23 cellular contexts compared by ENCODE assay signal in genomic region chr15:37359495-37360290, GRCh38.
"Had no signal": no experiment of that assay in that cellular context is flagged by ENCODE, and none has a peak within 500 bp of the region (broad histone marks: within the 10 kb centered on the region; RNA-seq: fewer than 3 reads in every experiment).

No MANE protein-coding gene starts in this region.

- H3K27ac ChIP-seq: brain microvascular endothelial cell, heart left ventricle had no signal

- ATAC-seq: activated CD4-positive, alpha-beta T cell treated with anti-CD3 and anti-CD28 coated beads for 36 hours; activated CD8-positive, alpha-beta memory T cell treated with anti-CD3 and anti-CD28 coated beads, Interleukin-2, amount 10 ng/mL, durations not matched to agents 7 days and 5 days; activated CD8-positive, alpha-beta T cell treated with anti-CD3 and anti-CD28 coated beads, Interleukin-2, amount 10 ng/mL, durations not matched to agents 7 days and 5 days; activated naive CD4-positive, alpha-beta T cell treated with anti-CD3 and anti-CD28 coated beads, Interleukin-2, amount 50 U/mL, for 72 hours; activated T-cell treated with anti-CD3 and anti-CD28 coated beads, Interleukin-2, amount 50 U/mL, for 72 hours; esophagus mucosa; heart left ventricle had no signal

- H3K36me3 Mint-ChIP-seq: activated CD4-positive, alpha-beta memory T cell treated with anti-CD3 and anti-CD28 coated beads for 36 hours; activated CD8-positive, alpha-beta memory T cell treated with anti-CD3 and anti-CD28 coated beads, Interleukin-2, amount 10 ng/mL, durations not matched to agents 7 days and 5 days; activated naive CD4-positive, alpha-beta T cell treated with anti-CD3 and anti-CD28 coated beads, Interleukin-2, amount 10 ng/mL, durations not matched to agents 7 days and 5 days; activated naive CD4-positive, alpha-beta T cell treated with anti-CD3 and anti-CD28 coated beads, Interleukin-2, amount 50 U/mL, for 72 hours; activated naive CD8-positive, alpha-beta T cell treated with anti-CD3 and anti-CD28 coated beads, Interleukin-2, amount 10 ng/mL, durations not matched to agents 7 days and 5 days had no signal

- H3K4me3 ChIP-seq: heart left ventricle had no signal

- H3K27me3 ChIP-seq: brain microvascular endothelial cell, heart left ventricle had no signal

- H3K4me1 ChIP-seq: heart left ventricle had no signal

- H3K36me3 ChIP-seq: brain microvascular endothelial cell, heart left ventricle had no signal

- H3K27ac Mint-ChIP-seq: activated CD4-positive, alpha-beta memory T cell treated with anti-CD3 and anti-CD28 coated beads for 36 hours; activated CD4-positive, alpha-beta T cell treated with anti-CD3 and anti-CD28 coated beads for 36 hours; activated CD4-positive, alpha-beta T cell treated with anti-CD3 and anti-CD28 coated beads, Interleukin-2, amount 10 ng/mL, durations not matched to agents 24 days and 14 days; activated CD8-positive, alpha-beta memory T cell treated with anti-CD3 and anti-CD28 coated beads, Interleukin-2, amount 10 ng/mL, durations not matched to agents 7 days and 5 days; activated CD8-positive, alpha-beta T cell treated with anti-CD3 and anti-CD28 coated beads, Interleukin-2, amount 10 ng/mL, durations not matched to agents 7 days and 5 days; activated naive CD4-positive, alpha-beta T cell treated with anti-CD3 and anti-CD28 coated beads, Interleukin-2, amount 10 ng/mL, durations not matched to agents 7 days and 5 days; activated naive CD4-positive, alpha-beta T cell treated with anti-CD3 and anti-CD28 coated beads, Interleukin-2, amount 50 U/mL, for 72 hours; activated naive CD8-positive, alpha-beta T cell treated with anti-CD3 and anti-CD28 coated beads, Interleukin-2, amount 10 ng/mL, durations not matched to agents 7 days and 5 days; activated T-cell treated with anti-CD3 and anti-CD28 coated beads, Interleukin-2, amount 50 U/mL, for 72 hours had no signal

- H3K9me3 ChIP-seq: heart left ventricle had no signal

- H3K27me3 Mint-ChIP-seq: activated CD4-positive, alpha-beta memory T cell treated with anti-CD3 and anti-CD28 coated beads for 36 hours; activated CD4-positive, alpha-beta T cell treated with anti-CD3 and anti-CD28 coated beads for 36 hours; activated CD4-positive, alpha-beta T cell treated with anti-CD3 and anti-CD28 coated beads, Interleukin-2, amount 10 ng/mL, durations not matched to agents 24 days and 14 days; activated CD8-positive, alpha-beta memory T cell treated with anti-CD3 and anti-CD28 coated beads, Interleukin-2, amount 10 ng/mL, durations not matched to agents 7 days and 5 days; activated naive CD4-positive, alpha-beta T cell treated with anti-CD3 and anti-CD28 coated beads, Interleukin-2, amount 10 ng/mL, durations not matched to agents 7 days and 5 days; activated naive CD8-positive, alpha-beta T cell treated with anti-CD3 and anti-CD28 coated beads, Interleukin-2, amount 10 ng/mL, durations not matched to agents 7 days and 5 days had no signal

- DNase-seq: activated CD4-positive, alpha-beta memory T cell treated with anti-CD3 and anti-CD28 coated beads for 36 hours; activated CD4-positive, alpha-beta T cell treated with anti-CD3 and anti-CD28 coated beads for 36 hours; activated CD4-positive, alpha-beta T cell treated with anti-CD3 and anti-CD28 coated beads, Interleukin-2, amount 10 ng/mL, durations not matched to agents 24 days and 14 days; activated CD4-positive, CD25-positive, alpha-beta regulatory T cell; activated CD4-positive, CD25-positive, alpha-beta regulatory T cell treated with anti-CD3 and anti-CD28 coated beads, Interleukin-2, amount 50 U/mL, for 72 hours; activated CD8-positive, alpha-beta memory T cell treated with anti-CD3 and anti-CD28 coated beads, Interleukin-2, amount 10 ng/mL, durations not matched to agents 7 days and 5 days; activated CD8-positive, alpha-beta memory T cell treated with anti-CD3 and anti-CD28 coated beads, Interleukin-2, amount 50 U/mL, for 4 hours; activated CD8-positive, alpha-beta T cell treated with anti-CD3 and anti-CD28 coated beads, Interleukin-2, amount 10 ng/mL, durations not matched to agents 7 days and 5 days; activated gamma-delta T cell; activated naive CD4-positive, alpha-beta T cell; activated naive CD4-positive, alpha-beta T cell treated with anti-CD3 and anti-CD28 coated beads, Interleukin-2, amount 10 ng/mL, durations not matched to agents 7 days and 5 days; activated naive CD8-positive, alpha-beta T cell treated with anti-CD3 and anti-CD28 coated beads, Interleukin-2, amount 10 ng/mL, durations not matched to agents 7 days and 5 days; activated T-cell treated with anti-CD3 and anti-CD28 coated beads, Interleukin-2, amount 50 U/mL, for 1 hour; activated T-cell treated with anti-CD3 and anti-CD28 coated beads, Interleukin-2, amount 50 U/mL, for 72 hours; anterior cingulate cortex; brain microvascular endothelial cell; cortex of kidney; effector CD8-positive, alpha-beta T cell; foreskin fibroblast; heart left ventricle; T-helper 2 cell had no signal

- H3K4me1 Mint-ChIP-seq: activated CD4-positive, alpha-beta T cell treated with anti-CD3 and anti-CD28 coated beads for 36 hours; activated CD4-positive, alpha-beta T cell treated with anti-CD3 and anti-CD28 coated beads, Interleukin-2, amount 10 ng/mL, durations not matched to agents 24 days and 14 days; activated CD8-positive, alpha-beta memory T cell treated with anti-CD3 and anti-CD28 coated beads, Interleukin-2, amount 10 ng/mL, durations not matched to agents 7 days and 5 days; activated naive CD4-positive, alpha-beta T cell treated with anti-CD3 and anti-CD28 coated beads, Interleukin-2, amount 10 ng/mL, durations not matched to agents 7 days and 5 days; activated naive CD8-positive, alpha-beta T cell treated with anti-CD3 and anti-CD28 coated beads, Interleukin-2, amount 10 ng/mL, durations not matched to agents 7 days and 5 days had no signal

- H3K4me3 Mint-ChIP-seq: activated CD4-positive, alpha-beta memory T cell treated with anti-CD3 and anti-CD28 coated beads for 36 hours; activated CD4-positive, alpha-beta T cell treated with anti-CD3 and anti-CD28 coated beads for 36 hours; activated CD4-positive, alpha-beta T cell treated with anti-CD3 and anti-CD28 coated beads, Interleukin-2, amount 10 ng/mL, durations not matched to agents 24 days and 14 days; activated CD8-positive, alpha-beta memory T cell treated with anti-CD3 and anti-CD28 coated beads, Interleukin-2, amount 10 ng/mL, durations not matched to agents 7 days and 5 days; activated CD8-positive, alpha-beta T cell treated with anti-CD3 and anti-CD28 coated beads, Interleukin-2, amount 10 ng/mL, durations not matched to agents 7 days and 5 days; activated naive CD4-positive, alpha-beta T cell treated with anti-CD3 and anti-CD28 coated beads, Interleukin-2, amount 10 ng/mL, durations not matched to agents 7 days and 5 days; activated naive CD8-positive, alpha-beta T cell treated with anti-CD3 and anti-CD28 coated beads, Interleukin-2, amount 10 ng/mL, durations not matched to agents 7 days and 5 days; activated T-cell treated with anti-CD3 and anti-CD28 coated beads, Interleukin-2, amount 50 U/mL, for 72 hours had no signal

- H3K9me3 Mint-ChIP-seq: activated CD4-positive, alpha-beta memory T cell treated with anti-CD3 and anti-CD28 coated beads for 36 hours; activated CD4-positive, alpha-beta T cell treated with anti-CD3 and anti-CD28 coated beads, Interleukin-2, amount 10 ng/mL, durations not matched to agents 24 days and 14 days; activated naive CD4-positive, alpha-beta T cell treated with anti-CD3 and anti-CD28 coated beads, Interleukin-2, amount 50 U/mL, for 72 hours had no signal
